Comparison of ENCODE assay signal across 1 cellular context in genomic region chr7:2843711-2844152, GRCh38.
TF ChIP-seq lines count a peak whose summit lies in the region.

No MANE protein-coding gene starts in this region.

TF ChIP-seq in SK-N-SH, 30 proteins besides CTCF, POLR2A, EP300 and RAD21 (continued from another document):
- TF ChIP-seq JUND (IDR thresholded peaks at IDR 0.05): no peak
- TF ChIP-seq RFX5 (IDR thresholded peaks at IDR 0.05; ENCODE audit: low read length): no peak
- no peak for TF ChIP-seq MXI1 (IDR thresholded peaks at IDR 0.05; ENCODE audit: low read depth, low read length)
- no peak for TF ChIP-seq FOXM1 (IDR thresholded peaks at IDR 0.05; ENCODE audit: low read depth)
- no peak for TF ChIP-seq ZBTB33 (IDR thresholded peaks at IDR 0.05; ENCODE audit: borderline replicate concordance, low read depth)
- TF ChIP-seq TEAD4 (IDR thresholded peaks at IDR 0.05; ENCODE audit: borderline replicate concordance, insufficient read depth): no peak
- TF ChIP-seq USF2 (IDR thresholded peaks at IDR 0.05; ENCODE audit: borderline replicate concordance, low read depth, low read length): no peak
- TF ChIP-seq NRF1 (IDR thresholded peaks at IDR 0.05; ENCODE audit: low read depth, low read length): no peak
